28 cellular contexts compared by ENCODE assay signal in genomic region chr14:81252278-81252677, GRCh38. TPM values are rescaled to one million over a fixed set of nuclear protein-coding genes. Genes with fewer than 3 reads are reported as not detected.
DNase-seq lines count a peak whose midpoint lies in the region; ATAC-seq and TF ChIP-seq lines count a peak whose summit lies in the region.
"Had no signal": no experiment of that assay in that cellular context is flagged by ENCODE, and none has a peak within 500 bp of the region (broad histone marks: within the 10 kb centered on the region; RNA-seq: fewer than 3 reads in every experiment).

No MANE protein-coding gene starts in this region.

- H3K9me3 ChIP-seq in OCI-LY3 (ENCODE audit: insufficient read depth, low read length): no peaks in the 10 kb centered on the region
- H3K9me3 ChIP-seq: breast epithelium, esophagus squamous epithelium, gastrocnemius medialis, left ventricle myocardium inferior, SJCRH30, upper lobe of left lung had no signal

- ATAC-seq in GM19397 (IDR thresholded peaks at IDR 0.05; ENCODE audit: unreplicated experiment) (no peak), Right ventricle myocardium superior (ENCODE audit: poor library complexity) (no peak)
- ATAC-seq: activated T-cell treated with anti-CD3 and anti-CD28 coated beads, Interleukin-2, amount 50 U/mL, for 72 hours; effector memory CD8-positive, alpha-beta T cell; gastrocnemius medialis; naive thymus-derived CD4-positive, alpha-beta T cell had no signal

- DNase-seq in GM13977 (ENCODE audit: low spot score) (no peak), epithelial cell of proximal tubule (ENCODE audit: low read depth) (no peak), Right ventricle myocardium superior (no peak), NCI-H345 treated with DMSO at 0.1 percent for 48 hours (lab: John Stamatoyannopoulos, UW; ENCODE audit: unreplicated experiment) (no peak), putamen (ENCODE audit: low spot score) (no peak)
- DNase-seq: activated CD4-positive, alpha-beta T cell treated with anti-CD3 and anti-CD28 coated beads, Interleukin-2, amount 10 ng/mL, durations not matched to agents 24 days and 14 days; activated naive CD4-positive, alpha-beta T cell treated with Interleukin-2 at 50 U/mL for 16 hours; activated T-cell treated with anti-CD3 and anti-CD28 coated beads, Interleukin-2, amount 50 U/mL, for 72 hours; amygdala; effector memory CD8-positive, alpha-beta T cell; esophagus squamous epithelium; gastrocnemius medialis; hippocampal formation; left ventricle myocardium inferior; naive thymus-derived CD4-positive, alpha-beta T cell; NCI-H1048; NCI-H1694 treated with DMSO at 0.1 percent for 48 hours; NCI-H446; PC-9; retina; SJCRH30; stimulated activated CD4-positive, alpha-beta T cell treated with anti-CD3 and anti-CD28 coated beads, Interleukin-2, amount 100 ng/mL, for 24 hours; upper lobe of left lung had no signal

- no peaks in the 10 kb centered on the region for H4K20me1 ChIP-seq in OCI-LY3 (ENCODE audit: insufficient read depth, low read length)

- H3K79me2 ChIP-seq in OCI-LY3 (ENCODE audit: low read length): no peaks in the 10 kb centered on the region

- H3K27me3 ChIP-seq in OCI-LY3 (ENCODE audit: low read depth, low read length): no peaks in the 10 kb centered on the region
- H3K27me3 ChIP-seq: breast epithelium, esophagus squamous epithelium, gastrocnemius medialis, SJCRH30, upper lobe of left lung had no signal

- H3K27ac ChIP-seq in C4-2B (no peak overlapping the region), OCI-LY3 (ENCODE audit: low read length) (no peak overlapping the region)
- H3K27ac ChIP-seq: breast epithelium, esophagus squamous epithelium, gastrocnemius medialis, left ventricle myocardium inferior, PC-9, SJCRH30, upper lobe of left lung had no signal

- intact Hi-C loops in Right ventricle myocardium superior (cut with DNase I): no loop called here

- no peak overlapping the region for H3K9ac ChIP-seq in OCI-LY3 (ENCODE audit: low read length)

- H3K4me2 ChIP-seq in OCI-LY3 (ENCODE audit: low read length): no peak overlapping the region
- H3K4me2 ChIP-seq: PC-9, smooth muscle cell had no signal

- H2AFZ ChIP-seq in OCI-LY3 (ENCODE audit: low read depth, low read length): no peak overlapping the region
- H2AFZ ChIP-seq: PC-9 had no signal

- H3K4me3 ChIP-seq in OCI-LY3 (ENCODE audit: low read length) (no peak overlapping the region), epithelial cell of proximal tubule (ENCODE audit: low read depth, low read length) (no peak overlapping the region)
- H3K4me3 ChIP-seq: breast epithelium, esophagus squamous epithelium, gastrocnemius medialis, left ventricle myocardium inferior, PC-9, SJCRH30, smooth muscle cell, upper lobe of left lung had no signal

- no peaks in the 10 kb centered on the region for H3K36me3 ChIP-seq in OCI-LY3 (replicated peaks; ENCODE audit: low read depth, low read length)
- H3K36me3 ChIP-seq: breast epithelium, esophagus squamous epithelium, gastrocnemius medialis, left ventricle myocardium inferior, SJCRH30, upper lobe of left lung had no signal

- in situ Hi-C loops in GM13977 (cut with MboI; ENCODE audit: low pct_unique_long_range_greater_than_20kb, low sequenced_read_pairs, unreplicated experiment): no loop called here

- H3K4me1 ChIP-seq in OCI-LY3 (ENCODE audit: low read length): peaks cover 23% of the 10 kb centered on the region
- H3K4me1 ChIP-seq: breast epithelium, gastrocnemius medialis, left ventricle myocardium inferior, upper lobe of left lung had no signal

- peak; percentile 59 for TF ChIP-seq CTCF in C4-2B (conservative IDR thresholded peaks at IDR 0.05)
- peak; percentile 31 for TF ChIP-seq CTCF in GM13977 (IDR thresholded peaks at IDR 0.05; ENCODE audit: extremely low read depth, insufficient read depth, missing control alignments)
- TF ChIP-seq CTCF in OCI-LY3 (IDR thresholded peaks at IDR 0.05; ENCODE audit: low read depth, low read length): peak; percentile 22; the same call in 1 of the 2 replicates
- TF ChIP-seq CTCF in epithelial cell of proximal tubule (conservative IDR thresholded peaks at IDR 0.05; ENCODE audit: low read depth, low read length): peak; percentile 34

RNA-seq across cellular contexts. Expression of gene GTF2A1, which starts 31.5 kb away (rescaled TPM):
- total RNA-seq in epithelial cell of proximal tubule (9.5 and 13.4 TPM in 2 replicates), Right ventricle myocardium superior (17.1 TPM)
